Comparison of ENCODE assay signal across 8 cellular contexts in genomic region chr7:65269150-65269856, GRCh38.
DNase-seq lines count a peak whose midpoint lies in the region; ATAC-seq and TF ChIP-seq lines count a peak whose summit lies in the region.

No MANE protein-coding gene starts in this region.

- POLR2A ChIA-PET in RWPE1 (lab: Yijun Ruan, JAX; ENCODE audit: low non-redundant PET), result no interaction called here

- ATAC-seq in GM21526 (IDR thresholded peaks at IDR 0.05; ENCODE audit: low FRiP score, unreplicated experiment), result peak; percentile 96
- peak; percentile 83 for ATAC-seq in left lung

- H3K27ac ChIP-seq in RWPE1 (no peak overlapping the region), breast epithelium (no peak overlapping the region), left lung (no peak overlapping the region)

- H3K9me3 ChIP-seq in breast epithelium (peaks cover 0 to under 1% of the 10 kb centered on the region in 2 donors), left lung (peaks cover 0 to under 1% of the 10 kb centered on the region in 2 donors)

- H3K27me3 ChIP-seq in breast epithelium (peaks cover 0 to 32% of the 10 kb centered on the region in 2 donors), left lung (peaks cover 19 to 66% of the 10 kb centered on the region in 2 donors)

- CTCF ChIA-PET in RWPE1 (lab: Yijun Ruan, JAX), result interaction anchor here (1.7 kb wide), 1 partner anchor 53 kb away, joined by 5 read pairs; no protein-coding TSS in a partner anchor

- TF ChIP-seq RAD21 in Ishikawa (IDR thresholded peaks at IDR 0.05; ENCODE audit: low read depth), result no peak

- no peak for TF ChIP-seq EP300 in Ishikawa (IDR thresholded peaks at IDR 0.05; ENCODE audit: borderline replicate concordance)

- DNase-seq in ELF-1 (ENCODE audit: low read depth, low spot score) (peak; percentile 97), RWPE1 (ENCODE audit: low spot score) (peak; percentile 86), breast epithelium (ENCODE audit: low spot score in 2 of 2) (no peak), left lung (no peak), KG1 (lab: John Stamatoyannopoulos, UW) (no peak)
- peak; percentile 21 for DNase-seq in stimulated activated CD8-positive, alpha-beta memory T cell treated with anti-CD3 and anti-CD28 coated beads, Interleukin-7, amount 100 ng/mL, for 24 hours (ENCODE audit: low read depth)

- peak overlapping the region; percentile 20 to 65 (median 41) for H3K4me3 ChIP-seq in breast epithelium
- H3K4me3 ChIP-seq in left lung, result no peak overlapping the region

- TF ChIP-seq CTCF in RWPE1 (conservative IDR thresholded peaks at IDR 0.05; ENCODE audit: low read depth) (no peak), breast epithelium (IDR thresholded peaks at IDR 0.05) (no peak), left lung (IDR thresholded peaks at IDR 0.05) (no peak)

- H3K4me1 ChIP-seq in breast epithelium (peaks cover 0 to 10% of the 10 kb centered on the region in 2 donors), left lung (peaks cover 5% of the 10 kb centered on the region in 2 donors)

- H3K36me3 ChIP-seq in breast epithelium (no peaks in the 10 kb centered on the region), left lung (no peaks in the 10 kb centered on the region)

- TF ChIP-seq POLR2A in breast epithelium (IDR thresholded peaks at IDR 0.05), result no peak

- intact Hi-C loops in breast epithelium (cut with DNase I; ENCODE audit: low total_unique reads) (no loop called here), left lung (cut with DNase I) (no loop called here)

TF ChIP-seq in Ishikawa, 13 proteins besides CTCF, POLR2A, EP300 and RAD21:
- TF ChIP-seq MAX (IDR thresholded peaks at IDR 0.05) (peak; percentile 57), FOXM1 (IDR thresholded peaks at IDR 0.05; ENCODE audit: borderline replicate concordance, low read depth) (no peak), ZBTB7A (IDR thresholded peaks at IDR 0.05; ENCODE audit: low read depth) (peak; percentile 54; the same call in 1 of the 2 replicates)

Comparison
In these comparisons a context has a peak if more than half of its experiments do, and no peak if none do; other contexts are left out.
1. DNase-seq: peak in ELF-1 (single experiment), RWPE1 (single experiment) and stimulated activated CD8-positive, alpha-beta memory T cell treated with anti-CD3 and anti-CD28 coated beads, Interleukin-7, amount 100 ng/mL, for 24 hours (single experiment); none in breast epithelium (0 of 2), left lung (0 of 2) and KG1 (single experiment).
2. H3K4me3 ChIP-seq: peak in breast epithelium (3 of 3); none in left lung (0 of 2).